In the genomic region with DNA sequence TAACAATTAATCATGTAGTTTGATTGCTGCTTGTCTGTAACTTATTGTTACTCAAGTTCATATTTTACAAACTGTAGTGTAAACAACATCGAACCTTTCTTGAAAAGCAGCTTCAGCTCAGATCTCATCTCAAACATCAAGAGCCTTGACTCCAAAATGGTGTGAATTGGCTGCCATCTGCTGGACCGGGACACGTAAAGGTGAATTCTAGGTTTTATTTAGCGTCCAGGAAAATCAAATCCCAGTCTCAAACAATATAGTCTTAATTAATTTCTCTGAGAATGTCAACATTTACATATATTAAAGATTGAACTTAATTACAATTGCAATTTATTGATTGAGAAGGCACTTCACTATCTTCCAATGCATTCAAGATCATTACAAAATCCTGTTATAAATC, we compare ENCODE assay signal across 8 cellular contexts.
A peak's percentile ranks its signal among the peaks of the same experiment; 100 is the strongest.
DNase-seq lines count a peak whose midpoint lies in the region; ATAC-seq, FAIRE-seq and TF ChIP-seq lines count a peak whose summit lies in the region.
"Had no signal": no experiment of that assay in that cellular context is flagged by ENCODE, and none has a peak within 500 bp of the region (broad histone marks: within the 10 kb centered on the region; RNA-seq: fewer than 3 reads in every experiment).

No MANE protein-coding gene starts in this region.

- no TSS peak for BruUV-seq in GM12878 (replicated peaks; lab: Mats Ljungman, UMichigan)

- no peaks in the 10 kb centered on the region; a peak in 1 of 4 replicates for H3K27me3 ChIP-seq in GM12878 (replicated peaks in 1 of 2; ENCODE audit: control insufficient read depth in 2 of 2, insufficient read depth in 2 of 2, low read length in 1 of 2)

- no peak for FAIRE-seq in GM12878 (lab: Jason Lieb, UNC)

- in situ Hi-C loops in GM12878 (cut with MboI): no loop called here

- no peaks in the 10 kb centered on the region for H3K9me3 ChIP-seq in GM12878 (replicated peaks; ENCODE audit: control insufficient read depth, insufficient read depth, low read length)

- no peak overlapping the region for H3K27ac ChIP-seq in GM12878 (ENCODE audit: control insufficient read depth, insufficient read depth)
- H3K27ac ChIP-seq: SK-N-MC had no signal

- ATAC-seq in GM12878 (no peak), GM19328 (IDR thresholded peaks at IDR 0.05; ENCODE audit: unreplicated experiment) (no peak)

- no peak overlapping the region for H3K4me2 ChIP-seq in GM12878 (ENCODE audit: control insufficient read depth, insufficient read depth)

- no peaks in the 10 kb centered on the region for H3K4me1 ChIP-seq in GM12878 (ENCODE audit: control insufficient read depth, insufficient read depth, low read length)

- peak; percentile 39 for TF ChIP-seq RAD21 in GM12878 (IDR thresholded peaks at IDR 0.05; ENCODE audit: insufficient read depth, low read depth, low read length)

- no peaks in the 10 kb centered on the region for H3K36me3 Mint-ChIP-seq in nephron progenitor cell (ENCODE audit: low read depth)

- CTCF ChIA-PET in GM12878 (lab: Yijun Ruan, JAX): no interaction called here

- no peaks in the 10 kb centered on the region for H3K79me2 ChIP-seq in GM12878 (ENCODE audit: control insufficient read depth, insufficient read depth, low read length)

- no peak overlapping the region for H3K4me3 Mint-ChIP-seq in nephron progenitor cell

- WGBS in GM12878 (ENCODE audit: insufficient coverage, insufficient replicate concordance, low lambda C conversion rate, missing lambda C conversion rate): 36% methylated on average over 4 of the region's 4 CpGs

- TF ChIP-seq EP300 in GM12878 (IDR thresholded peaks at IDR 0.05; ENCODE audit: borderline replicate concordance in 1 of 2, control insufficient read depth in 1 of 2, low read depth in 2 of 2, low read length in 2 of 2): no peak

- H3K27ac Mint-ChIP-seq in nephron progenitor cell: no peak overlapping the region

- intact Hi-C loops in GM12878 (cut with micrococcal nuclease; ENCODE audit: unreplicated experiment): no loop called here

- no peaks in the 10 kb centered on the region for H3K9me3 Mint-ChIP-seq in nephron progenitor cell

- SMC1A ChIA-PET in GM12878 (lab: Charles Lee; ENCODE audit: uncharacterized antibody, unreplicated experiment): no interaction called here

- H3K27me3 Mint-ChIP-seq in nephron progenitor cell (ENCODE audit: low read depth, poor library complexity): peaks cover 22% of the 10 kb centered on the region

- POLR2A ChIA-PET in GM12878 (lab: Charles Lee): no interaction called here

- H3K4me3 ChIP-seq in GM12878: no peak overlapping the region
- H3K4me3 ChIP-seq: SK-N-MC had no signal

- TF ChIP-seq POLR2A in GM12878 (IDR thresholded peaks at IDR 0.05; ENCODE audit: low read depth, low read length): no peak

- peak in 1 of 3 experiments; percentile 20; a peak in 2 of 6 replicates for TF ChIP-seq CTCF in GM12878 (IDR thresholded peaks at IDR 0.05 in 2 of 3, conservative IDR thresholded peaks at IDR 0.05 in 1 of 3; ENCODE audit: control insufficient read depth in 2 of 3, extremely low read depth in 1 of 3, insufficient read depth in 1 of 3, low read depth in 3 of 3, low read length in 3 of 3)
- peak; percentile 32 for TF ChIP-seq CTCF in nephron progenitor cell (IDR thresholded peaks at IDR 0.05)

- no peak overlapping the region for H2AFZ ChIP-seq in GM12878 (ENCODE audit: control insufficient read depth, low read depth, low read length)

- H4K20me1 ChIP-seq in GM12878 (ENCODE audit: control insufficient read depth, insufficient read depth): no peaks in the 10 kb centered on the region

- RAD21 ChIA-PET in GM12878 (lab: Charles Lee; ENCODE audit: unreplicated experiment): no interaction called here

- H3K36me3 ChIP-seq in GM12878 (ENCODE audit: control insufficient read depth in 2 of 2, insufficient read depth in 2 of 2, low read length in 1 of 2): no peaks in the 10 kb centered on the region

- DNase-seq in H4 (ENCODE audit: low spot score): peak; percentile 57
- peak; percentile 51 for DNase-seq in NCI-H2171 treated with DMSO at 0.1 percent for 48 hours (lab: John Stamatoyannopoulos, UW)
- DNase-seq in GM12878 (ENCODE audit: low read depth, low spot score): no peak
- peak; percentile 10 for DNase-seq in nephron progenitor cell
- no peak for DNase-seq in GM19240 (ENCODE audit: insufficient read length, low spot score)
- no peak for DNase-seq in activated naive CD4-positive, alpha-beta T cell treated with Interleukin-2 at 50 U/mL for 16 hours

- no peaks in the 10 kb centered on the region for H3K4me1 Mint-ChIP-seq in nephron progenitor cell

- no peak overlapping the region for H3K9ac ChIP-seq in GM12878 (ENCODE audit: control insufficient read depth, insufficient read depth, low read length)

TF ChIP-seq in GM12878, 131 proteins besides CTCF, POLR2A, EP300 and RAD21:
- no peak for TF ChIP-seq FOS (IDR thresholded peaks at IDR 0.05; ENCODE audit: borderline replicate concordance, extremely low read depth, insufficient read length)
- TF ChIP-seq, protein P1, sequence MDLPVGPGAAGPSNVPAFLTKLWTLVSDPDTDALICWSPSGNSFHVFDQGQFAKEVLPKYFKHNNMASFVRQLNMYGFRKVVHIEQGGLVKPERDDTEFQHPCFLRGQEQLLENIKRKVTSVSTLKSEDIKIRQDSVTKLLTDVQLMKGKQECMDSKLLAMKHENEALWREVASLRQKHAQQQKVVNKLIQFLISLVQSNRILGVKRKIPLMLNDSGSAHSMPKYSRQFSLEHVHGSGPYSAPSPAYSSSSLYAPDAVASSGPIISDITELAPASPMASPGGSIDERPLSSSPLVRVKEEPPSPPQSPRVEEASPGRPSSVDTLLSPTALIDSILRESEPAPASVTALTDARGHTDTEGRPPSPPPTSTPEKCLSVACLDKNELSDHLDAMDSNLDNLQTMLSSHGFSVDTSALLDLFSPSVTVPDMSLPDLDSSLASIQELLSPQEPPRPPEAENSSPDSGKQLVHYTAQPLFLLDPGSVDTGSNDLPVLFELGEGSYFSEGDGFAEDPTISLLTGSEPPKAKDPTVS (IDR thresholded peaks at IDR 0.05; ENCODE audit: low read depth, low read length): no peak
- no peak for TF ChIP-seq CHD1 (IDR thresholded peaks at IDR 0.05; ENCODE audit: low read depth, low read length)
- no peak for TF ChIP-seq RFX5 (IDR thresholded peaks at IDR 0.05; ENCODE audit: low read depth, low read length)
- no peak for TF ChIP-seq RELA (IDR thresholded peaks at IDR 0.05; ENCODE audit: borderline replicate concordance, partially characterized antibody)
- TF ChIP-seq RAD51 (IDR thresholded peaks at IDR 0.05): no peak
- TF ChIP-seq SREBF1 (IDR thresholded peaks at IDR 0.05; ENCODE audit: low read length): no peak
- no peak for TF ChIP-seq EZH2 (IDR thresholded peaks at IDR 0.05; ENCODE audit: borderline replicate concordance, control insufficient read depth, low read depth, low read length)
- no peak for TF ChIP-seq ZBED1 (IDR thresholded peaks at IDR 0.05; ENCODE audit: borderline replicate concordance)
- TF ChIP-seq ZNF274 (IDR thresholded peaks at IDR 0.05; ENCODE audit: insufficient read depth, insufficient read length): no peak
- TF ChIP-seq MTA3 (IDR thresholded peaks at IDR 0.05; ENCODE audit: borderline replicate concordance, low read length): no peak
- TF ChIP-seq FOXK2 (IDR thresholded peaks at IDR 0.05): no peak
- no peak for TF ChIP-seq MTA2 (IDR thresholded peaks at IDR 0.05; ENCODE audit: low read depth)
- no peak for TF ChIP-seq ATF3 (IDR thresholded peaks at IDR 0.05; ENCODE audit: borderline replicate concordance, extremely low read depth, low read depth, low read length)
- TF ChIP-seq, protein P2, sequence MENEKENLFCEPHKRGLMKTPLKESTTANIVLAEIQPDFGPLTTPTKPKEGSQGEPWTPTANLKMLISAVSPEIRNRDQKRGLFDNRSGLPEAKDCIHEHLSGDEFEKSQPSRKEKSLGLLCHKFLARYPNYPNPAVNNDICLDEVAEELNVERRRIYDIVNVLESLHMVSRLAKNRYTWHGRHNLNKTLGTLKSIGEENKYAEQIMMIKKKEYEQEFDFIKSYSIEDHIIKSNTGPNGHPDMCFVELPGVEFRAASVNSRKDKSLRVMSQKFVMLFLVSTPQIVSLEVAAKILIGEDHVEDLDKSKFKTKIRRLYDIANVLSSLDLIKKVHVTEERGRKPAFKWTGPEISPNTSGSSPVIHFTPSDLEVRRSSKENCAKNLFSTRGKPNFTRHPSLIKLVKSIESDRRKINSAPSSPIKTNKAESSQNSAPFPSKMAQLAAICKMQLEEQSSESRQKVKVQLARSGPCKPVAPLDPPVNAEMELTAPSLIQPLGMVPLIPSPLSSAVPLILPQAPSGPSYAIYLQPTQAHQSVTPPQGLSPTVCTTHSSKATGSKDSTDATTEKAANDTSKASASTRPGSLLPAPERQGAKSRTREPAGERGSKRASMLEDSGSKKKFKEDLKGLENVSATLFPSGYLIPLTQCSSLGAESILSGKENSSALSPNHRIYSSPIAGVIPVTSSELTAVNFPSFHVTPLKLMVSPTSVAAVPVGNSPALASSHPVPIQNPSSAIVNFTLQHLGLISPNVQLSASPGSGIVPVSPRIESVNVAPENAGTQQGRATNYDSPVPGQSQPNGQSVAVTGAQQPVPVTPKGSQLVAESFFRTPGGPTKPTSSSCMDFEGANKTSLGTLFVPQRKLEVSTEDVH (IDR thresholded peaks at IDR 0.05; ENCODE audit: low read depth, partially characterized antibody): no peak

Comparison
In these comparisons a context has a peak if more than half of its experiments do, and no peak if none do; other contexts are left out.
1. DNase-seq: peak in H4 (single experiment), NCI-H2171 treated with DMSO at 0.1 percent for 48 hours (single experiment) and nephron progenitor cell (single experiment); none in GM12878 (single experiment), GM19240 (single experiment) and activated naive CD4-positive, alpha-beta T cell treated with Interleukin-2 at 50 U/mL for 16 hours (single experiment).